ENCODE assay signal across 29 cellular contexts in the genomic region with DNA sequence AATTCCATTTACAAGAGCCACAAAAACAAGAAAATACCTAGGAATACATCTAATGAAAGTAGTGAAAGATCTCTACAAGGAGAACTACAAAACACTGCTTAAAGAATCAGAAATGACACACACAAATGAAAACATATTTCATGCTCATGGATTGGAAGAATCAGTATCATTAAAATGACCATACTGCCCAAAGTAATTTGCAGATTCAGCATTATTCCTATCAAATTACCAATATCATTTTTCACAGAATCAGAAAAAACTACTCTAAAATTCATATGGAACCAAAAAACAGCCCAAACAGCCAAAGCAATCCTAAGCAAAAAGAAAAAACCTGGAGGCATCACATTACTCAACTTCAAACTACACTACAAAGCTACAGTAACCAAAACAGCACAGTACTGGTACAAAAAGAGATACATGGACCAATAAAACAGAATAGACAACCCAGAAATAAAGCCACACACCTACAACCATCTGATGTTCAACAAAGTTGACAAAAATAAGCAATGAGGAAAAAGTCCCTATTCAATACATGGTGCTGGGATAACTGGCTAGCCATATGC.
"Had no signal": no experiment of that assay in that cellular context is flagged by ENCODE, and none has a peak within 500 bp of the region (broad histone marks: within the 10 kb centered on the region; RNA-seq: fewer than 3 reads in every experiment).

No MANE protein-coding gene starts in this region.

- H3K4me2 ChIP-seq: neural progenitor cell, smooth muscle cell had no signal

- ATAC-seq: natural killer cell; psoas muscle; right cardiac atrium; sciatic nerve; stimulated activated memory B cell treated with anti-CD40 and anti-IgM and Interleukin-4, amounts not matched to agents 10 μg/mL and 1 μg/mL and 100 μg/mL, for 72 hours; stimulated activated naive CD8-positive, alpha-beta T cell treated with anti-CD3 and anti-CD28 coated beads, Interleukin-15, amount 100 ng/mL, for 72 hours; stimulated activated naive CD8-positive, alpha-beta T cell treated with anti-CD3 and anti-CD28 coated beads, Interleukin-15, Interleukin-2, amounts not matched to agents 100 U/mL and 50 U/mL, for 24 hours; upper lobe of right lung had no signal

- H3K27ac ChIP-seq: neural progenitor cell, ovary, parathyroid adenoma, psoas muscle, skin epidermis, spleen, suprapubic skin, testis, tibial artery, transverse colon, upper lobe of right lung, vagina had no signal

- H3K4me1 ChIP-seq: neural progenitor cell had no signal

- H3K27me3 ChIP-seq: neural progenitor cell, ovary, spleen, suprapubic skin, testis, tibial artery, transverse colon, upper lobe of right lung, vagina had no signal

- H3K9me3 ChIP-seq: ovary, testis, upper lobe of right lung, vagina had no signal

- H3K9ac ChIP-seq: neural progenitor cell, parathyroid adenoma had no signal

- DNase-seq: natural killer cell; occipital lobe; ovary; posterior cingulate gyrus; psoas muscle; right cardiac atrium; spleen; stimulated activated CD4-positive, alpha-beta T cell treated with anti-CD3 and anti-CD28 coated beads, Interleukin-12 subunit alpha, Interleukin-12 subunit beta, amount 100 ng/mL, for 4 hours; stimulated activated CD4-positive, alpha-beta T cell treated with anti-CD3 and anti-CD28 coated beads, Interleukin-1b, Interleukin-23, amount 100 ng/mL, for 48 hours; stimulated activated CD4-positive, alpha-beta T cell treated with anti-CD3 and anti-CD28 coated beads, Interleukin-4, amount 100 ng/mL, for 1 hour; stimulated activated CD4-positive, alpha-beta T cell treated with anti-CD3 and anti-CD28 coated beads, Interleukin-4, amount 100 ng/mL, for 4 hours; stimulated activated CD8-positive, alpha-beta memory T cell treated with anti-CD3 and anti-CD28 coated beads, Interleukin-4, amount 100 ng/mL, for 48 hours; stimulated activated naive CD4-positive, alpha-beta T cell; stimulated activated naive CD8-positive, alpha-beta T cell treated with anti-CD3 and anti-CD28 coated beads, Interleukin-15, amount 100 ng/mL, for 72 hours; stimulated activated naive CD8-positive, alpha-beta T cell treated with anti-CD3 and anti-CD28 coated beads, Interleukin-15, Interleukin-2, amounts not matched to agents 100 U/mL and 50 U/mL, for 24 hours; substantia nigra; testis; tibial artery; transverse colon; upper lobe of right lung had no signal

- H3K36me3 ChIP-seq: neural progenitor cell, ovary, vagina had no signal

- FAIRE-seq: urothelium cell line had no signal

- H3K4me3 ChIP-seq: neural progenitor cell, ovary, psoas muscle, skin epidermis, smooth muscle cell, spleen, suprapubic skin, testis, tibial artery, transverse colon, upper lobe of right lung, vagina had no signal

- H2AFZ ChIP-seq: neural progenitor cell, parathyroid adenoma had no signal
